In the genomic region with DNA sequence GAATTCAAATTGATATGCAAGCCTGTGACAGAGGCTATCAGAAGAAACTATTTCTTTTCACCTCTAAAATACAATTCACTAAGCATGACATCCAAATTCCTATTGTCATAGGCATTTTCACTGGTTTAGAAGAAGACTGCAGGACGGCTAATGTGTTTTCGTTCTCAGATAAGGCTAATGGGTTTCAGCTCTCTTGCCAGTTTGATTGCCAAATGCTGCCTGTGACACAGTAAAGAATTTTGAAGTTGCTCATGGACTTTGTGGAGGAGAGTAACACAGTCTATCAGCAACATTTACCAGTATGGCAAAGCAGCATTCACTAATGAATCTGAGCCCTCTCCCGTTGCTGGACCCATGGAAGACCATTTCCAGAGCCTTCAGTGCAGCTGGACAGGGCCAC, we compare ENCODE assay signal across 18 cellular contexts.
"Had no signal": no experiment of that assay in that cellular context is flagged by ENCODE, and none has a peak within 500 bp of the region (broad histone marks: within the 10 kb centered on the region; RNA-seq: fewer than 3 reads in every experiment).

No MANE protein-coding gene starts in this region.

- DNase-seq: activated CD4-positive, alpha-beta T cell treated with anti-CD3 and anti-CD28 coated beads for 1 hour; activated CD4-positive, alpha-beta T cell treated with anti-CD3 and anti-CD28 coated beads, Interleukin-2, amount 50 U/mL, for 48 hours; activated naive CD4-positive, alpha-beta T cell treated with anti-CD3 and anti-CD28 coated beads for 36 hours; activated naive CD8-positive, alpha-beta T cell treated with anti-CD3 and anti-CD28 coated beads, Interleukin-2, amount 50 U/mL, for 24 hours; colonic mucosa; foreskin melanocyte; heart right ventricle; natural killer cell; stimulated activated CD4-positive, alpha-beta T cell treated with anti-CD3 and anti-CD28 coated beads, Interleukin-4, amount 100 ng/mL, for 24 hours; stimulated activated naive CD4-positive, alpha-beta T cell had no signal

- H3K9me3 Mint-ChIP-seq: activated naive CD8-positive, alpha-beta T cell treated with anti-CD3 and anti-CD28 coated beads, Interleukin-2, amount 50 U/mL, for 24 hours; activated T-helper 17 cell treated with anti-CD3 and anti-CD28 coated beads, Interleukin-2, amount 50 U/mL, for 72 hours; memory B cell; natural killer cell had no signal

- H3K9me3 ChIP-seq: colonic mucosa, neutrophil, tibial nerve, vagina had no signal

- H3K4me1 Mint-ChIP-seq: activated T-helper 17 cell treated with anti-CD3 and anti-CD28 coated beads, Interleukin-2, amount 50 U/mL, for 72 hours; memory B cell; natural killer cell had no signal

- H3K36me3 Mint-ChIP-seq: memory B cell had no signal

- H3K27me3 ChIP-seq: cardiac muscle cell, colonic mucosa, heart right ventricle, neutrophil, tibial nerve, vagina had no signal

- H3K36me3 ChIP-seq: cardiac muscle cell, colonic mucosa, heart right ventricle, neutrophil, tibial nerve, vagina had no signal

- H3K4me3 Mint-ChIP-seq: activated naive CD4-positive, alpha-beta T cell treated with anti-CD3 and anti-CD28 coated beads for 36 hours; activated naive CD8-positive, alpha-beta T cell treated with anti-CD3 and anti-CD28 coated beads, Interleukin-2, amount 50 U/mL, for 24 hours; activated T-helper 17 cell treated with anti-CD3 and anti-CD28 coated beads, Interleukin-2, amount 50 U/mL, for 72 hours; memory B cell; natural killer cell had no signal

- H3K27ac Mint-ChIP-seq: activated naive CD4-positive, alpha-beta T cell treated with anti-CD3 and anti-CD28 coated beads for 36 hours; activated naive CD8-positive, alpha-beta T cell treated with anti-CD3 and anti-CD28 coated beads, Interleukin-2, amount 50 U/mL, for 24 hours; activated T-helper 17 cell treated with anti-CD3 and anti-CD28 coated beads, Interleukin-2, amount 50 U/mL, for 72 hours; memory B cell; natural killer cell had no signal

- H3K4me3 ChIP-seq: cardiac muscle cell, colonic mucosa, heart right ventricle, tibial nerve, vagina had no signal

- ATAC-seq: activated naive CD8-positive, alpha-beta T cell treated with anti-CD3 and anti-CD28 coated beads, Interleukin-2, amount 50 U/mL, for 24 hours; activated T-helper 17 cell treated with anti-CD3 and anti-CD28 coated beads, Interleukin-2, amount 50 U/mL, for 72 hours; esophagus mucosa had no signal

- H3K27ac ChIP-seq: cardiac muscle cell, colonic mucosa, heart right ventricle, neutrophil, tibial nerve, vagina, VCaP had no signal

- H3K4me1 ChIP-seq: colonic mucosa, heart right ventricle, tibial nerve, vagina had no signal

- H3K27me3 Mint-ChIP-seq: activated naive CD8-positive, alpha-beta T cell treated with anti-CD3 and anti-CD28 coated beads, Interleukin-2, amount 50 U/mL, for 24 hours; activated T-helper 17 cell treated with anti-CD3 and anti-CD28 coated beads, Interleukin-2, amount 50 U/mL, for 72 hours; memory B cell had no signal
